In the genomic region with DNA sequence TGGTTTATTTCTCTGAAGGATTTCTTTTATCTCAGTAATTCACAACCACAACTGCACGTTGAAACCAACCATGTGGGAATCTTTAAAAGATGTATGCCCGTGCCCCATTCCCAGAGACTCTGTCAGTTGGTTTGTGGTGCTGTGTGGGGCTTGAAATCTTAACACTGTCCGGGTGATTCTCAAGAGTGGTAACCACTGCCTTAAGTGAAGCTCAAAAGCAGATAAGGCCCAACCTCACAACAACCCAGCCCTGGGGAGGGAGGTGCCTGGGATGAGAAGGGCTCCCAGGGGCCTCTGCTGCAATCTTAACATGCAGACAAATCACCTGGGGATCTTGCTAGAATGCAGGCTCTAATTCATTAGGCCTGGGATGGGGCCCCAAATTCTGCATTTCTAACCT, we compare ENCODE assay signal across 32 cellular contexts. TPM values are rescaled to one million over a fixed set of nuclear protein-coding genes. Genes with fewer than 3 reads are reported as not detected.
"Had no signal": no experiment of that assay in that cellular context is flagged by ENCODE, and none has a peak within 500 bp of the region (broad histone marks: within the 10 kb centered on the region; RNA-seq: fewer than 3 reads in every experiment).

No MANE protein-coding gene starts in this region.

- H3K4me1 Mint-ChIP-seq: activated B cell treated with CpG ODN at 0.5 μM for 24 hours; activated CD4-positive, alpha-beta T cell treated with anti-CD3 and anti-CD28 coated beads for 36 hours; activated CD8-positive, alpha-beta memory T cell treated with anti-CD3 and anti-CD28 coated beads, Interleukin-2, amount 10 ng/mL, durations not matched to agents 7 days and 5 days; activated naive CD4-positive, alpha-beta T cell treated with anti-CD3 and anti-CD28 coated beads, Interleukin-2, amount 50 U/mL, for 24 hours; activated naive CD8-positive, alpha-beta T cell treated with anti-CD3 and anti-CD28 coated beads for 36 hours; activated naive CD8-positive, alpha-beta T cell treated with anti-CD3 and anti-CD28 coated beads, Interleukin-2, amount 50 U/mL, for 24 hours; brain had no signal

- H3K27me3 Mint-ChIP-seq: activated naive CD8-positive, alpha-beta T cell treated with anti-CD3 and anti-CD28 coated beads, Interleukin-2, amount 50 U/mL, for 24 hours had no signal

- H3K9me3 ChIP-seq: adrenal gland, ascending aorta, breast epithelium, colonic mucosa had no signal

- ATAC-seq: activated CD4-positive, alpha-beta T cell treated with anti-CD3 and anti-CD28 coated beads for 36 hours; activated CD8-positive, alpha-beta memory T cell treated with anti-CD3 and anti-CD28 coated beads, Interleukin-2, amount 10 ng/mL, durations not matched to agents 7 days and 5 days; activated CD8-positive, alpha-beta T cell treated with anti-CD3 and anti-CD28 coated beads, Interleukin-2, amount 10 ng/mL, durations not matched to agents 7 days and 5 days; activated naive CD8-positive, alpha-beta T cell treated with anti-CD3 and anti-CD28 coated beads, Interleukin-2, amount 50 U/mL, for 24 hours had no signal

- H3K4me1 ChIP-seq: ascending aorta, breast epithelium, colonic mucosa had no signal

- H3K27ac ChIP-seq: ascending aorta, breast epithelium, cardiac muscle cell, colonic mucosa, epithelial cell of prostate, WERI-Rb-1 had no signal

- H3K4me3 ChIP-seq: adrenal gland, ascending aorta, breast epithelium, cardiac muscle cell, colonic mucosa had no signal

- H3K36me3 Mint-ChIP-seq: activated CD4-positive, alpha-beta memory T cell treated with anti-CD3 and anti-CD28 coated beads for 36 hours; activated CD8-positive, alpha-beta memory T cell treated with anti-CD3 and anti-CD28 coated beads, Interleukin-2, amount 10 ng/mL, durations not matched to agents 7 days and 5 days; activated naive CD4-positive, alpha-beta T cell treated with anti-CD3 and anti-CD28 coated beads, Interleukin-2, amount 50 U/mL, for 24 hours; activated naive CD8-positive, alpha-beta T cell treated with anti-CD3 and anti-CD28 coated beads for 36 hours; brain had no signal

- H3K27ac Mint-ChIP-seq: activated B cell treated with CpG ODN at 0.5 μM for 24 hours; activated CD4-positive, alpha-beta memory T cell treated with anti-CD3 and anti-CD28 coated beads for 36 hours; activated CD4-positive, alpha-beta T cell treated with anti-CD3 and anti-CD28 coated beads for 36 hours; activated CD4-positive, alpha-beta T cell treated with anti-CD3 and anti-CD28 coated beads, Interleukin-2, amount 10 ng/mL, durations not matched to agents 24 days and 14 days; activated CD8-positive, alpha-beta memory T cell treated with anti-CD3 and anti-CD28 coated beads, Interleukin-2, amount 10 ng/mL, durations not matched to agents 7 days and 5 days; activated CD8-positive, alpha-beta T cell treated with anti-CD3 and anti-CD28 coated beads, Interleukin-2, amount 10 ng/mL, durations not matched to agents 7 days and 5 days; activated naive CD4-positive, alpha-beta T cell treated with anti-CD3 and anti-CD28 coated beads for 36 hours; activated naive CD4-positive, alpha-beta T cell treated with anti-CD3 and anti-CD28 coated beads, Interleukin-2, amount 50 U/mL, for 24 hours; activated naive CD8-positive, alpha-beta T cell treated with anti-CD3 and anti-CD28 coated beads for 36 hours; activated naive CD8-positive, alpha-beta T cell treated with anti-CD3 and anti-CD28 coated beads, Interleukin-2, amount 50 U/mL, for 24 hours; activated T-helper 1 cell treated with anti-CD3 and anti-CD28 coated beads, Interleukin-12 subunit alpha, Interleukin-12 subunit beta, Interleukin-2, Interleukin-4 antibody, amounts not matched to agents 30 ng/mL and 10 ng/mL and 1 ng/mL, durations not matched to agents 14 hours and 24 hours and 36 hours; activated T-helper 2 cell treated with anti-CD3 and anti-CD28 coated beads, Interferon-gamma antibody, Interleukin-2, Interleukin-4, amounts not matched to agents 10 μg/mL and 5 μg/mL and 100 μg/mL, durations not matched to agents 14 hours and 24 hours and 36 hours; brain had no signal

- H3K4me3 Mint-ChIP-seq: activated B cell treated with CpG ODN at 0.5 μM for 24 hours; activated CD4-positive, alpha-beta memory T cell treated with anti-CD3 and anti-CD28 coated beads for 36 hours; activated CD4-positive, alpha-beta T cell treated with anti-CD3 and anti-CD28 coated beads for 36 hours; activated CD4-positive, alpha-beta T cell treated with anti-CD3 and anti-CD28 coated beads, Interleukin-2, amount 10 ng/mL, durations not matched to agents 24 days and 14 days; activated CD8-positive, alpha-beta memory T cell treated with anti-CD3 and anti-CD28 coated beads, Interleukin-2, amount 10 ng/mL, durations not matched to agents 7 days and 5 days; activated CD8-positive, alpha-beta T cell treated with anti-CD3 and anti-CD28 coated beads, Interleukin-2, amount 10 ng/mL, durations not matched to agents 7 days and 5 days; activated naive CD4-positive, alpha-beta T cell treated with anti-CD3 and anti-CD28 coated beads for 36 hours; activated naive CD4-positive, alpha-beta T cell treated with anti-CD3 and anti-CD28 coated beads, Interleukin-2, amount 50 U/mL, for 24 hours; activated naive CD8-positive, alpha-beta T cell treated with anti-CD3 and anti-CD28 coated beads for 36 hours; activated naive CD8-positive, alpha-beta T cell treated with anti-CD3 and anti-CD28 coated beads, Interleukin-2, amount 50 U/mL, for 24 hours; activated T-helper 1 cell treated with anti-CD3 and anti-CD28 coated beads, Interleukin-12 subunit alpha, Interleukin-12 subunit beta, Interleukin-2, Interleukin-4 antibody, amounts not matched to agents 30 ng/mL and 10 ng/mL and 1 ng/mL, durations not matched to agents 14 hours and 24 hours and 36 hours; brain had no signal

- H3K27me3 ChIP-seq: adrenal gland, ascending aorta, breast epithelium, cardiac muscle cell, colonic mucosa had no signal

- H3K9me3 Mint-ChIP-seq: activated B cell treated with CpG ODN at 0.5 μM for 24 hours; activated CD4-positive, alpha-beta memory T cell treated with anti-CD3 and anti-CD28 coated beads for 36 hours; activated CD4-positive, alpha-beta T cell treated with anti-CD3 and anti-CD28 coated beads, Interleukin-2, amount 10 ng/mL, durations not matched to agents 24 days and 14 days; activated naive CD4-positive, alpha-beta T cell treated with anti-CD3 and anti-CD28 coated beads for 36 hours; activated naive CD8-positive, alpha-beta T cell treated with anti-CD3 and anti-CD28 coated beads for 36 hours; activated naive CD8-positive, alpha-beta T cell treated with anti-CD3 and anti-CD28 coated beads, Interleukin-2, amount 50 U/mL, for 24 hours; activated T-helper 1 cell treated with anti-CD3 and anti-CD28 coated beads, Interleukin-12 subunit alpha, Interleukin-12 subunit beta, Interleukin-2, Interleukin-4 antibody, amounts not matched to agents 30 ng/mL and 10 ng/mL and 1 ng/mL, durations not matched to agents 14 hours and 24 hours and 36 hours; activated T-helper 2 cell treated with anti-CD3 and anti-CD28 coated beads, Interferon-gamma antibody, Interleukin-2, Interleukin-4, amounts not matched to agents 10 μg/mL and 5 μg/mL and 100 μg/mL, durations not matched to agents 14 hours and 24 hours and 36 hours; brain had no signal

- H3K36me3 ChIP-seq: breast epithelium, cardiac muscle cell, colonic mucosa, WERI-Rb-1 had no signal

- DNase-seq: activated B cell treated with CpG ODN at 0.5 μM for 24 hours; activated CD4-positive, alpha-beta memory T cell treated with anti-CD3 and anti-CD28 coated beads for 36 hours; activated CD4-positive, alpha-beta T cell treated with anti-CD3 and anti-CD28 coated beads for 36 hours; activated CD4-positive, alpha-beta T cell treated with anti-CD3 and anti-CD28 coated beads, Interleukin-2, amount 10 ng/mL, durations not matched to agents 24 days and 14 days; activated CD4-positive, CD25-positive, alpha-beta regulatory T cell treated with anti-CD3 and anti-CD28 coated beads, Interleukin-2, amount 50 U/mL, for 72 hours; activated CD8-positive, alpha-beta memory T cell treated with anti-CD3 and anti-CD28 coated beads, Interleukin-2, amount 10 ng/mL, durations not matched to agents 7 days and 5 days; activated CD8-positive, alpha-beta memory T cell treated with anti-CD3 and anti-CD28 coated beads, Interleukin-2, amount 50 U/mL, for 4 hours; activated CD8-positive, alpha-beta T cell treated with anti-CD3 and anti-CD28 coated beads, Interleukin-2, amount 10 ng/mL, durations not matched to agents 7 days and 5 days; activated effector memory CD4-positive, alpha-beta T cell treated with anti-CD3 and anti-CD28 coated beads, Interleukin-2, amount 50 U/mL, for 16 hours; activated naive CD4-positive, alpha-beta T cell treated with anti-CD3 and anti-CD28 coated beads for 36 hours; activated naive CD8-positive, alpha-beta T cell treated with anti-CD3 and anti-CD28 coated beads for 36 hours; activated naive CD8-positive, alpha-beta T cell treated with anti-CD3 and anti-CD28 coated beads, Interleukin-2, amount 50 U/mL, for 24 hours; activated T-cell treated with anti-CD3 and anti-CD28 coated beads, Interleukin-2, amount 50 U/mL, for 1 hour; activated T-cell treated with anti-CD3 and anti-CD28 coated beads, Interleukin-2, amount 50 U/mL, for 48 hours; adrenal gland; central memory CD4-positive, alpha-beta T cell; cerebellar nuclear complex; colonic mucosa; effector CD8-positive, alpha-beta T cell; foreskin fibroblast; head of caudate nucleus; T-helper 2 cell; WERI-Rb-1 had no signal

RNA-seq across cellular contexts. Expression of a gene that starts 13.4 kb away (rescaled TPM):
- total RNA-seq: activated CD8-positive, alpha-beta memory T cell treated with anti-CD3 and anti-CD28 coated beads for 36 hours; activated T-helper 2 cell treated with anti-CD3 and anti-CD28 coated beads, Interferon-gamma antibody, Interleukin-2, Interleukin-4, amounts not matched to agents 10 μg/mL and 5 μg/mL and 100 μg/mL, durations not matched to agents 14 hours and 24 hours and 36 hours; cardiac muscle cell had no signal
- polyA plus RNA-seq: cardiac muscle cell had no signal
